Comparison of ENCODE assay signal across 8 cellular contexts in genomic region chr1:61742620-61743431, GRCh38. TPM values are rescaled to one million over a fixed set of nuclear protein-coding genes. Genes with fewer than 3 reads are reported as not detected.
DNase-seq lines count a peak whose midpoint lies in the region; ATAC-seq and TF ChIP-seq lines count a peak whose summit lies in the region.

No MANE protein-coding gene starts in this region.

- in situ Hi-C loops in ACHN (cut with HindIII; ENCODE audit: low pct_ligation_motif_present, low pct_unique_long_range_greater_than_20kb, low sequenced_read_pairs), result no loop called here

- H3K27ac ChIP-seq in breast epithelium, result peak overlapping the region; percentile 99 to 100

- no peak for TF ChIP-seq CTCF in breast epithelium (IDR thresholded peaks at IDR 0.05)

- H3K36me3 ChIP-seq in breast epithelium, result no peaks in the 10 kb centered on the region

- DNase-seq in ACHN (peak; percentile 63), NCI-H345 treated with DMSO at 0.1 percent for 48 hours (lab: John Stamatoyannopoulos, UW; ENCODE audit: unreplicated experiment) (peak; percentile 9), breast epithelium (ENCODE audit: low spot score in 2 of 2) (peak in 1 of 2 donors; percentile 40), sciatic nerve (ENCODE audit: low spot score) (peak; percentile 70), OCI-M1 (lab: John Stamatoyannopoulos, UW) (no peak)

- H3K4me3 ChIP-seq in breast epithelium (peak overlapping the region; percentile 84 to 100 (median 90)), iPS-18c (ENCODE audit: insufficient read depth, low read depth, low read length) (peak overlapping the region; percentile 88)

- ATAC-seq in GM18502 (IDR thresholded peaks at IDR 0.05; ENCODE audit: poor library complexity, unreplicated experiment) (peak; percentile 58), HG02840 (IDR thresholded peaks at IDR 0.05; ENCODE audit: low FRiP score, unreplicated experiment) (peak; percentile 47), sciatic nerve (peak; percentile 90)

- TF ChIP-seq POLR2A in breast epithelium (IDR thresholded peaks at IDR 0.05), result no peak

- H3K9me3 ChIP-seq in breast epithelium, result no peaks in the 10 kb centered on the region
- H3K9me3 ChIP-seq in iPS-18c (ENCODE audit: control insufficient read depth, insufficient read depth, low read length), result no peaks in the 10 kb centered on the region

- intact Hi-C loops in breast epithelium (cut with DNase I; ENCODE audit: low total_unique reads) (no loop called here), sciatic nerve (cut with DNase I) (no loop called here)

- no peaks in the 10 kb centered on the region for H3K4me1 ChIP-seq in breast epithelium

- no peaks in the 10 kb centered on the region for H3K27me3 ChIP-seq in breast epithelium

RNA-seq across cellular contexts. Expression of gene PATJ, which starts 0.5 kb away (rescaled TPM):
- 100 to 1,000 TPM in 2 of 3 donors, 10 to 100 TPM in 1; 20.8 to 193 (median 129) TPM for total RNA-seq in breast epithelium
- 30.0 TPM for total RNA-seq in sciatic nerve

RNA-seq across cellular contexts. Expression of gene TM2D1, which starts 17.9 kb away (rescaled TPM):
- total RNA-seq in breast epithelium, result 10 to 100 TPM; 65.4 to 85.9 (median 76.1) TPM
- 53.9 TPM for total RNA-seq in sciatic nerve
